1 cellular context compared by ENCODE assay signal in genomic region chr22:40043086-40043485, GRCh38.
TF ChIP-seq lines count a peak whose summit lies in the region.

No MANE protein-coding gene starts in this region.

TF ChIP-seq in SK-N-SH treated with all-trans-retinoic acid at 6 μM for 48 hours, 23 proteins besides CTCF, POLR2A, EP300 and RAD21 (continued from another document):
- TF ChIP-seq, protein P1, sequence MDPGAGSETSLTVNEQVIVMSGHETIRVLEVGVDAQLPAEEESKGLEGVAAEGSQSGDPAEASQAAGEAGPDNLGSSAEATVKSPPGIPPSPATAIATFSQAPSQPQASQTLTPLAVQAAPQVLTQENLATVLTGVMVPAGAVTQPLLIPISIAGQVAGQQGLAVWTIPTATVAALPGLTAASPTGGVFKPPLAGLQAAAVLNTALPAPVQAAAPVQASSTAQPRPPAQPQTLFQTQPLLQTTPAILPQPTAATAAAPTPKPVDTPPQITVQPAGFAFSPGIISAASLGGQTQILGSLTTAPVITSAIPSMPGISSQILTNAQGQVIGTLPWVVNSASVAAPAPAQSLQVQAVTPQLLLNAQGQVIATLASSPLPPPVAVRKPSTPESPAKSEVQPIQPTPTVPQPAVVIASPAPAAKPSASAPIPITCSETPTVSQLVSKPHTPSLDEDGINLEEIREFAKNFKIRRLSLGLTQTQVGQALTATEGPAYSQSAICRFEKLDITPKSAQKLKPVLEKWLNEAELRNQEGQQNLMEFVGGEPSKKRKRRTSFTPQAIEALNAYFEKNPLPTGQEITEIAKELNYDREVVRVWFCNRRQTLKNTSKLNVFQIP (CRISPR knock-in tag; IDR thresholded peaks at IDR 0.05; ENCODE audit: borderline replicate concordance, low read depth) = no peak
- TF ChIP-seq RARB (CRISPR knock-in tag; IDR thresholded peaks at IDR 0.05) (no peak), GLIS3 (CRISPR knock-in tag; IDR thresholded peaks at IDR 0.05) (no peak), TCF4 (CRISPR knock-in tag; IDR thresholded peaks at IDR 0.05; ENCODE audit: borderline replicate concordance) (no peak), ZFP30 (CRISPR knock-in tag; IDR thresholded peaks at IDR 0.05) (no peak), OSR1 (CRISPR knock-in tag; IDR thresholded peaks at IDR 0.05) (no peak), TOX (CRISPR knock-in tag; IDR thresholded peaks at IDR 0.05; ENCODE audit: borderline replicate concordance) (no peak), ZC3H10 (CRISPR knock-in tag; IDR thresholded peaks at IDR 0.05) (no peak), ZNF70 (CRISPR knock-in tag; IDR thresholded peaks at IDR 0.05) (no peak), ISL1 (CRISPR knock-in tag; IDR thresholded peaks at IDR 0.05) (no peak), PPARA (CRISPR knock-in tag; IDR thresholded peaks at IDR 0.05; ENCODE audit: borderline replicate concordance) (no peak), CREB5 (CRISPR knock-in tag; IDR thresholded peaks at IDR 0.05; ENCODE audit: low read depth) (no peak), ESRRG (CRISPR knock-in tag; IDR thresholded peaks at IDR 0.05) (no peak), ZNF8 (CRISPR knock-in tag; IDR thresholded peaks at IDR 0.05) (no peak)
